ENCODE assay signal across 18 cellular contexts in the genomic region with DNA sequence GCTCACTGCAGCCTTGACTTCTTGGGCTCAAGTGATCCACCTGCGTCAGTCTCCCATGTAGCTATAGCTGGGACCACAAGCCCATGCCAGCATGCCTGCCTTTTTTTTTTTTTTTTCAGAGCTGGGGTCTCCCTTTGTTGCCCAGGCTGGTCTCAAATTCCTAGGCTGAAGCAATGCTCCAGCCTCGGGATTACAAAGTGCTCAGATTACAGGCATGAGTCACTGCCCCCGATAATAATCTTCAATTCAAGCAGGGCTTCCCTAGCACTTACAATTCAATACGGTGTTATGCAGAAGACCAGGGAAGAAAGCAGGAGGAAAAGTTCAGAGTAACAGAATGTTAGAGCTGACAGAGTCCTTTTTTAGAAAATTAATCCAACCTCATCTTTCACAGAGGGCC. TPM values are rescaled to one million over a fixed set of nuclear protein-coding genes. Genes with fewer than 3 reads are reported as not detected.
"Had no signal": no experiment of that assay in that cellular context is flagged by ENCODE, and none has a peak within 500 bp of the region (broad histone marks: within the 10 kb centered on the region; RNA-seq: fewer than 3 reads in every experiment).

No MANE protein-coding gene starts in this region.

- H3K4me3 ChIP-seq: adrenal gland, esophagus muscularis mucosa, lower lobe of right lung, pancreas, tibial nerve, uterus had no signal

- H3K27me3 ChIP-seq: adrenal gland, pancreas, tibial nerve, uterus had no signal

- DNase-seq: activated CD4-positive, alpha-beta T cell treated with anti-CD3 and anti-CD28 coated beads, Interleukin-2, amount 50 U/mL, for 48 hours; activated gamma-delta T cell; adrenal gland; cerebellar nuclear complex; effector CD4-positive, alpha-beta T cell; left cardiac atrium; lower lobe of right lung; pancreas; stimulated activated naive CD4-positive, alpha-beta T cell; substantia nigra; T-helper 2 cell; uterus had no signal

- H3K27ac ChIP-seq: adrenal gland, esophagus muscularis mucosa, lower lobe of right lung, neutrophil, pancreas, tibial nerve, uterus had no signal

- ATAC-seq: left cardiac atrium; lower lobe of right lung; natural killer cell treated with Interleukin-12 subunit alpha and Interleukin-12 subunit beta and Interleukin-15 and Interleukin-18, amount 100 ng/mL, for 72 hours; pancreas had no signal

- H3K36me3 ChIP-seq: adrenal gland, esophagus muscularis mucosa, lower lobe of right lung, neutrophil, pancreas, tibial nerve, uterus had no signal

- H3K4me1 ChIP-seq: adrenal gland, esophagus muscularis mucosa, lower lobe of right lung, pancreas, tibial nerve, uterus had no signal

- FAIRE-seq: bronchial epithelial cell, pancreas had no signal

- H3K9me3 ChIP-seq: adrenal gland, esophagus muscularis mucosa, lower lobe of right lung, neutrophil, pancreas, tibial nerve, uterus had no signal

RNA-seq across cellular contexts. Expression of a gene that starts 26.1 kb away (rescaled TPM):
- total RNA-seq: adrenal gland; bronchial epithelial cell; esophagus muscularis mucosa; left cardiac atrium; lower lobe of right lung; mesothelial cell of epicardium; natural killer cell treated with Interleukin-12 subunit alpha and Interleukin-12 subunit beta and Interleukin-15 and Interleukin-18, amount 100 ng/mL, for 72 hours; pancreas; tibial nerve; uterus had no signal
- polyA plus RNA-seq: adrenal gland, pancreas had no signal
